In the genomic region with DNA sequence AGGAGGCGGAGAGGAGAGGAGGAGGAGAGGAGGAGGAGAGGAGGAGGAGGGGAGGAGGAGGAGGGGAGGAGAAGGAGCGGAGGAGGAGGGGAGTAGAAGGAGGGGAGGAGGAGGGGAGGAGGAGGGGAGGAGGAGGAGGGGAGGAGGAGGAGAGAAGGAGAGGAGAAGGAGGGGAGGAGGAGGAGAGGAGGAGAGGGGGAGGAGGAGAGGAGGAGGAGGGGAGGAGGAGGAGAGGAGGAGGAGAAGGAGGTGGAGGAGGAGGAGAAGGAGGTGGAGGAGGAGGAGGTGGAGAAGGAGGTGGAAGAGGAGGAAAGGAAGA, we compare ENCODE assay signal across 9 cellular contexts. TPM values are rescaled to one million over a fixed set of nuclear protein-coding genes. Genes with fewer than 3 reads are reported as not detected.
DNase-seq lines count a peak whose midpoint lies in the region; ATAC-seq and TF ChIP-seq lines count a peak whose summit lies in the region.
"Had no signal": no experiment of that assay in that cellular context is flagged by ENCODE, and none has a peak within 500 bp of the region (broad histone marks: within the 10 kb centered on the region; RNA-seq: fewer than 3 reads in every experiment).

No MANE protein-coding gene starts in this region.

- peak overlapping the region in 1 of 2 donors; percentile 43 for H3K4me3 ChIP-seq in vagina

- H3K36me3 Mint-ChIP-seq in natural killer cell treated with Interleukin-12 subunit alpha and Interleukin-12 subunit beta and Interleukin-15 and Interleukin-18, amount 100 ng/mL, for 72 hours: no peaks in the 10 kb centered on the region
- no peaks in the 10 kb centered on the region for H3K36me3 Mint-ChIP-seq in natural killer cell
- no peaks in the 10 kb centered on the region for H3K36me3 Mint-ChIP-seq in brain

- no peak overlapping the region for H3K4me3 Mint-ChIP-seq in natural killer cell treated with Interleukin-12 subunit alpha and Interleukin-12 subunit beta and Interleukin-15 and Interleukin-18, amount 100 ng/mL, for 72 hours
- H3K4me3 Mint-ChIP-seq in natural killer cell (no peak overlapping the region), brain (no peak overlapping the region)

- no peaks in the 10 kb centered on the region for H3K9me3 ChIP-seq in vagina

- peak overlapping the region; percentile 58 for H3K27ac ChIP-seq in layer of hippocampus (ENCODE audit: low read depth, low read length)
- peak overlapping the region; percentile 95 for H3K27ac ChIP-seq in vagina

- TF ChIP-seq CTCF in natural killer cell (IDR thresholded peaks at IDR 0.05) (no peak), brain (conservative IDR thresholded peaks at IDR 0.05) (no peak), vagina (IDR thresholded peaks at IDR 0.05) (no peak)

- intact Hi-C loops in natural killer cell (cut with micrococcal nuclease) (no loop called here), vagina (cut with DNase I) (no loop called here)

- no peak for DNase-seq in natural killer cell treated with Interleukin-12 subunit alpha and Interleukin-12 subunit beta and Interleukin-15 and Interleukin-18, amount 100 ng/mL, for 72 hours (ENCODE audit: low spot score)
- DNase-seq in natural killer cell (no peak), vagina (ENCODE audit: extremely low spot score in 2 of 2) (no peak), NCI-H2029 (lab: John Stamatoyannopoulos, UW) (no peak), SW480 (ENCODE audit: low spot score) (no peak)

- ATAC-seq in natural killer cell treated with Interleukin-12 subunit alpha and Interleukin-12 subunit beta and Interleukin-15 and Interleukin-18, amount 100 ng/mL, for 72 hours: no peak
- ATAC-seq in natural killer cell: no peak
- ATAC-seq in GM18517 (IDR thresholded peaks at IDR 0.05; ENCODE audit: unreplicated experiment): no peak

- H3K27me3 ChIP-seq in layer of hippocampus (ENCODE audit: control insufficient read depth, insufficient read depth, low read length) (no peaks in the 10 kb centered on the region), vagina (no peaks in the 10 kb centered on the region)

- H3K9me3 Mint-ChIP-seq in natural killer cell treated with Interleukin-12 subunit alpha and Interleukin-12 subunit beta and Interleukin-15 and Interleukin-18, amount 100 ng/mL, for 72 hours: no peaks in the 10 kb centered on the region
- H3K9me3 Mint-ChIP-seq in natural killer cell (no peaks in the 10 kb centered on the region), brain (no peaks in the 10 kb centered on the region)

- H3K4me1 Mint-ChIP-seq in natural killer cell treated with Interleukin-12 subunit alpha and Interleukin-12 subunit beta and Interleukin-15 and Interleukin-18, amount 100 ng/mL, for 72 hours (ENCODE audit: low read depth in 2 of 2): peaks cover 10 to 12% of the 10 kb centered on the region in 2 donors
- H3K4me1 Mint-ChIP-seq in natural killer cell (peaks cover 8 to 12% of the 10 kb centered on the region in 2 donors), brain (peaks cover 11% of the 10 kb centered on the region)

- no peaks in the 10 kb centered on the region for H3K27me3 Mint-ChIP-seq in natural killer cell treated with Interleukin-12 subunit alpha and Interleukin-12 subunit beta and Interleukin-15 and Interleukin-18, amount 100 ng/mL, for 72 hours
- H3K27me3 Mint-ChIP-seq in natural killer cell (ENCODE audit: low read depth in 2 of 2) (no peaks in the 10 kb centered on the region), brain (no peaks in the 10 kb centered on the region)

- H3K4me1 ChIP-seq in vagina: no peaks in the 10 kb centered on the region

- H3K27ac Mint-ChIP-seq in natural killer cell treated with Interleukin-12 subunit alpha and Interleukin-12 subunit beta and Interleukin-15 and Interleukin-18, amount 100 ng/mL, for 72 hours: peak overlapping the region; percentile 51 to 83
- H3K27ac Mint-ChIP-seq in natural killer cell (peak overlapping the region in 1 of 2 donors; percentile 88), brain (peak overlapping the region in 3 of 5 experiments; percentile 91 to 93 (median 93))

- no peaks in the 10 kb centered on the region for H3K36me3 ChIP-seq in vagina
- H3K36me3 ChIP-seq: WERI-Rb-1 had no signal

- TF ChIP-seq POLR2A in vagina (IDR thresholded peaks at IDR 0.05): no peak

RNA-seq across cellular contexts. Expression of gene CRCP, which starts 15.5 kb away (rescaled TPM):
- total RNA-seq in natural killer cell treated with Interleukin-12 subunit alpha and Interleukin-12 subunit beta and Interleukin-15 and Interleukin-18, amount 100 ng/mL, for 72 hours: 10 to 100 TPM; 45.8 to 54.7 TPM
- 10 to 100 TPM; 67.5 to 72.1 (median 68.0) TPM for total RNA-seq in natural killer cell
- polyA plus RNA-seq in brain (ENCODE audit: insufficient read depth, low read depth, low replicate concordance): 41.2 TPM
- 56.5 TPM for total RNA-seq in vagina

RNA-seq across cellular contexts. Expression of gene ASL, which starts 23.6 kb away (rescaled TPM):
- 10 to 100 TPM; 63.1 to 68.3 TPM for total RNA-seq in natural killer cell treated with Interleukin-12 subunit alpha and Interleukin-12 subunit beta and Interleukin-15 and Interleukin-18, amount 100 ng/mL, for 72 hours
- total RNA-seq in natural killer cell (10 to 100 TPM; 58.1 to 69.9 (median 60.0) TPM), vagina (24.6 TPM)
- polyA plus RNA-seq in brain (ENCODE audit: insufficient read depth, low read depth, low replicate concordance): 21.7 TPM
